24 cellular contexts compared by ENCODE assay signal in genomic region chr17:37278247-37278894, GRCh38.
"Had no signal": no experiment of that assay in that cellular context is flagged by ENCODE, and none has a peak within 500 bp of the region (broad histone marks: within the 10 kb centered on the region; RNA-seq: fewer than 3 reads in every experiment).

No MANE protein-coding gene starts in this region.

- H3K9me3 ChIP-seq: esophagus muscularis mucosa, heart right ventricle, mucosa of descending colon, right lobe of liver, thoracic aorta had no signal

- H3K36me3 ChIP-seq: thoracic aorta had no signal

- FAIRE-seq: astrocyte had no signal

- DNase-seq: activated CD4-positive, alpha-beta T cell treated with anti-CD3 and anti-CD28 coated beads for 48 hours; activated CD4-positive, alpha-beta T cell treated with anti-CD3 and anti-CD28 coated beads, Interleukin-2, amount 50 U/mL, for 48 hours; activated CD8-positive, alpha-beta memory T cell treated with anti-CD3 and anti-CD28 coated beads for 24 hours; activated gamma-delta T cell; activated naive CD4-positive, alpha-beta T cell treated with anti-CD3 and anti-CD28 coated beads, Interleukin-2, amount 10 ng/mL, durations not matched to agents 7 days and 5 days; amniotic stem cell; brain microvascular endothelial cell; central memory CD4-positive, alpha-beta T cell; endodermal cell; foreskin keratinocyte; heart right ventricle; mesendoderm; mucosa of descending colon; posterior cingulate gyrus; right lobe of liver; stimulated activated CD4-positive, alpha-beta T cell treated with anti-CD3 and anti-CD28 coated beads, Interleukin-12 subunit alpha, Interleukin-12 subunit beta, amount 100 ng/mL, for 4 hours; stimulated activated CD4-positive, alpha-beta T cell treated with anti-CD3 and anti-CD28 coated beads, Interleukin-4, amount 100 ng/mL, for 1 hour; stimulated activated naive CD8-positive, alpha-beta T cell treated with anti-CD3 and anti-CD28 coated beads, Interleukin-15, Interleukin-2, amounts not matched to agents 100 U/mL and 50 U/mL, for 24 hours; T-helper 1 cell; WERI-Rb-1 had no signal

- H3K27ac ChIP-seq: brain microvascular endothelial cell, esophagus muscularis mucosa, foreskin keratinocyte, heart right ventricle, right lobe of liver, thoracic aorta, WERI-Rb-1 had no signal

- H3K4me3 ChIP-seq: esophagus muscularis mucosa, heart right ventricle, lung, mucosa of descending colon, right lobe of liver, thoracic aorta had no signal

- H3K4me1 ChIP-seq: right lobe of liver had no signal

- H3K27me3 ChIP-seq: brain microvascular endothelial cell, esophagus muscularis mucosa, foreskin keratinocyte, heart right ventricle, right lobe of liver had no signal
